3 cellular contexts compared by ENCODE assay signal in the genomic region with DNA sequence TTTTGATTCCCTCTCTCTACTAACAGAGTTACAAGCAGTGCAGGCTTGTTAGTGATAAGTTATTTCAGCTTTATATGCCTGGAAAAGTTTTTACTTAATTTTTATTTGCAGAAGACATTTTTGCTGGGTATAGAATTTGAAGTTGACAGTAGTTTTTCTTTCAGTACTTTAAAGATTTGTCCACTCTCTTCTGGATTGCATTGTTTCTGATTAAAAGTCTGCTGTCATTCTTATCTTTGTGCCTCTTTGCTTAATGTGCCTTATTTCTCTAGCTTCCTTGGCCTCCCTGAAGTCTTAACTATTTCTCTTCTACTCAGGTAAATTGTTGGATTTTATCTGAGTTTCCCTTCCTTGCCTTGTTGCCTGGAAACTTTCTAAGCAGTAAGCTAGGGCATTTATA.
TF ChIP-seq lines count a peak whose summit lies in the region.

No MANE protein-coding gene starts in this region.

TF ChIP-seq in HepG2, 621 proteins besides CTCF, POLR2A, EP300 and RAD21:
- TF ChIP-seq FOSL1 (CRISPR knock-in tag; IDR thresholded peaks at IDR 0.05; ENCODE audit: borderline replicate concordance) (no peak), MTA3 (CRISPR knock-in tag; IDR thresholded peaks at IDR 0.05) (no peak), ZNF317 (CRISPR knock-in tag; IDR thresholded peaks at IDR 0.05) (peak; percentile 95)

TF ChIP-seq in HEK293, 187 proteins besides CTCF, POLR2A, EP300 and RAD21:
- TF ChIP-seq, protein P1, sequence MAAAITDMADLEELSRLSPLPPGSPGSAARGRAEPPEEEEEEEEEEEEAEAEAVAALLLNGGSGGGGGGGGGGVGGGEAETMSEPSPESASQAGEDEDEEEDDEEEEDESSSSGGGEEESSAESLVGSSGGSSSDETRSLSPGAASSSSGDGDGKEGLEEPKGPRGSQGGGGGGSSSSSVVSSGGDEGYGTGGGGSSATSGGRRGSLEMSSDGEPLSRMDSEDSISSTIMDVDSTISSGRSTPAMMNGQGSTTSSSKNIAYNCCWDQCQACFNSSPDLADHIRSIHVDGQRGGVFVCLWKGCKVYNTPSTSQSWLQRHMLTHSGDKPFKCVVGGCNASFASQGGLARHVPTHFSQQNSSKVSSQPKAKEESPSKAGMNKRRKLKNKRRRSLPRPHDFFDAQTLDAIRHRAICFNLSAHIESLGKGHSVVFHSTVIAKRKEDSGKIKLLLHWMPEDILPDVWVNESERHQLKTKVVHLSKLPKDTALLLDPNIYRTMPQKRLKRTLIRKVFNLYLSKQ (tag by site-specific recombination; IDR thresholded peaks at IDR 0.05; ENCODE audit: borderline replicate concordance) = no peak
- peak; percentile 94 for TF ChIP-seq SETDB1 (IDR thresholded peaks at IDR 0.05; ENCODE audit: insufficient read length, low read length)
- TF ChIP-seq ZNF530 (tag by site-specific recombination; IDR thresholded peaks at IDR 0.05; ENCODE audit: low read depth) = no peak
- no peak for TF ChIP-seq EGR2 (tag by site-specific recombination; IDR thresholded peaks at IDR 0.05; ENCODE audit: low read depth)
- TF ChIP-seq ZNF184 (tag by site-specific recombination; IDR thresholded peaks at IDR 0.05) = 0 out of 2 replicates have a peak, but pooled peaks have one; percentile 58
- no peak for TF ChIP-seq ZNF335 (tag by site-specific recombination; conservative IDR thresholded peaks at IDR 0.05)
- peak; percentile 62 for TF ChIP-seq ZNF529 (tag by site-specific recombination; IDR thresholded peaks at IDR 0.05; ENCODE audit: insufficient replicate concordance)
- no peak for TF ChIP-seq ZNF248 (tag by site-specific recombination; IDR thresholded peaks at IDR 0.05)
- TF ChIP-seq, protein P2, sequence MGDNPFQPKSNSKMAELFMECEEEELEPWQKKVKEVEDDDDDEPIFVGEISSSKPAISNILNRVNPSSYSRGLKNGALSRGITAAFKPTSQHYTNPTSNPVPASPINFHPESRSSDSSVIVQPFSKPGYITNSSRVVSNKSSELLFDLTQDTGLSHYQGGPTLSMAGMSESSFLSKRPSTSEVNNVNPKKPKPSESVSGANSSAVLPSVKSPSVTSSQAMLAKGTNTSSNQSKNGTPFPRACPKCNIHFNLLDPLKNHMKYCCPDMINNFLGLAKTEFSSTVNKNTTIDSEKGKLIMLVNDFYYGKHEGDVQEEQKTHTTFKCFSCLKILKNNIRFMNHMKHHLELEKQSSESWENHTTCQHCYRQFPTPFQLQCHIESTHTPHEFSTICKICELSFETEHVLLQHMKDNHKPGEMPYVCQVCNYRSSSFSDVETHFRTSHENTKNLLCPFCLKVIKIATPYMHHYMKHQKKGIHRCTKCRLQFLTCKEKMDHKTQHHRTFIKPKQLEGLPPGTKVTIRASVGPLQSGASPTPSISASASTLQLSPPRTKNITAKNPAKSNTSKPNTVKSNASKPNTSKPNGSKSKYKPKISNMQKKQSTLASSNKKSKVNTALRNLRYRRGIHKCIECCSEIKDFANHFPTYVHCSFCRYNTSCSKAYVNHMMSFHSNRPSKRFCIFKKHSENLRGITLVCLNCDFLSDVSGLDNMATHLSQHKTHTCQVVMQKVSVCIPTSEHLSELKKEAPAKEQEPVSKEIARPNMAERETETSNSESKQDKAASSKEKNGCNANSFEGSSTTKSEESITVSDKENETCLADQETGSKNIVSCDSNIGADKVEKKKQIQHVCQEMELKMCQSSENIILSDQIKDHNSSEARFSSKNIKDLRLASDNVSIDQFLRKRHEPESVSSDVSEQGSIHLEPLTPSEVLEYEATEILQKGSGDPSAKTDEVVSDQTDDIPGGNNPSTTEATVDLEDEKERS (tag by site-specific recombination; IDR thresholded peaks at IDR 0.05) = peak; percentile 87
- TF ChIP-seq, protein P3, sequence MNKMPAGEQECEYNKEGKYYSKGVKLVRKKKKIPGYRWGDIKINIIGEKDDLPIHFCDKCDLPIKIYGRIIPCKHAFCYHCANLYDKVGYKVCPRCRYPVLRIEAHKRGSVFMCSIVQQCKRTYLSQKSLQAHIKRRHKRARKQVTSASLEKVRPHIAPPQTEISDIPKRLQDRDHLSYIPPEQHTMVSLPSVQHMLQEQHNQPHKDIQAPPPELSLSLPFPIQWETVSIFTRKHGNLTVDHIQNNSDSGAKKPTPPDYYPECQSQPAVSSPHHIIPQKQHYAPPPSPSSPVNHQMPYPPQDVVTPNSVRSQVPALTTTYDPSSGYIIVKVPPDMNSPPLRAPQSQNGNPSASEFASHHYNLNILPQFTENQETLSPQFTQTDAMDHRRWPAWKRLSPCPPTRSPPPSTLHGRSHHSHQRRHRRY (tag by site-specific recombination; IDR thresholded peaks at IDR 0.05) = no peak
- peak; percentile 89; the same call in 1 of the 2 replicates for TF ChIP-seq ZNF626 (tag by site-specific recombination; IDR thresholded peaks at IDR 0.05)
- peak; percentile 92 for TF ChIP-seq TRIM28 (IDR thresholded peaks at IDR 0.05; ENCODE audit: borderline replicate concordance, low read length)
- peak; percentile 64; the same call in 1 of the 2 replicates for TF ChIP-seq ZNF558 (tag by site-specific recombination; IDR thresholded peaks at IDR 0.05)
- TF ChIP-seq, protein P4, sequence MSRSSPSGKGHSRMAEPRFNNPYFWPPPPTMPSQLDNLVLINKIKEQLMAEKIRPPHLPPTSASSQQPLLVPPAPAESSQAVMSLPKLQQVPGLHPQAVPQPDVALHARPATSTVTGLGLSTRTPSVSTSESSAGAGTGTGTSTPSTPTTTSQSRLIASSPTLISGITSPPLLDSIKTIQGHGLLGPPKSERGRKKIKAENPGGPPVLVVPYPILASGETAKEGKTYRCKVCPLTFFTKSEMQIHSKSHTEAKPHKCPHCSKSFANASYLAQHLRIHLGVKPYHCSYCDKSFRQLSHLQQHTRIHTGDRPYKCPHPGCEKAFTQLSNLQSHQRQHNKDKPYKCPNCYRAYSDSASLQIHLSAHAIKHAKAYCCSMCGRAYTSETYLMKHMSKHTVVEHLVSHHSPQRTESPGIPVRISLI (tag by site-specific recombination; IDR thresholded peaks at IDR 0.05) = 0 out of 2 replicates have a peak, but pooled peaks have one; percentile 23
- no peak for TF ChIP-seq ZNF114 (tag by site-specific recombination; IDR thresholded peaks at IDR 0.05)

TF ChIP-seq in K562, 482 proteins besides CTCF, POLR2A, EP300 and RAD21:
- peak; percentile 75 for TF ChIP-seq TRIM28 (IDR thresholded peaks at IDR 0.05)
- no peak for TF ChIP-seq EGR1 (conservative IDR thresholded peaks at IDR 0.05)
